7 cellular contexts compared by ENCODE assay signal in the genomic region with DNA sequence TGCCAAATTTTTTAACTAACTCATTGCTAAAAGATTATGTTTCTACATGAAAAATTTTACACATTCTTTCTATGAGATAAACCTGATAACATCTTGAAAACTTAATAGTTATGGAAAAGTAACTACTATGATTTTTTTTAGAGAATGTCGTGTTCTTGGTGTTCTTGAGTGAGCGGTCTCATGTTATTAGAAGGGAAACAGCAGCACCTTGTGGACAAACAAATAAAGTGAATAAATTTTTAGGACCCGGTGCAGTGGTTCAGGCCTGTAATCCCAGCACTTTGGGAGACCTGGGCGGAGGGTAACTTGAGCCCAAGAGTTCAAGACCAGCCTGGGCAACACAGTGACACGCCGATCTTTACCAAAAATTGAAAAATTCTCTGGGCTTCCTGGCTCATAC.
DNase-seq lines count a peak whose midpoint lies in the region; ATAC-seq and TF ChIP-seq lines count a peak whose summit lies in the region.
"Not testable (repeated sequence)": the region's sequence is repeated elsewhere in the genome, so short reads cannot be mapped to it uniquely, and the experiment has no call there.

No MANE protein-coding gene starts in this region.

- ATAC-seq in RWPE2 (ENCODE audit: low read depth); heart right ventricle: not testable (repeated sequence)

- not testable (repeated sequence) for H3K27ac Mint-ChIP-seq in H9; chondrocyte (ENCODE audit: unreplicated experiment)

- not testable (repeated sequence) for H3K79me1 ChIP-seq in H9 (ENCODE audit: insufficient read depth, low read depth, low read length, poor library complexity, severe bottlenecking)

- not testable (repeated sequence) for H3K4me1 ChIP-seq in H9 (ENCODE audit: insufficient read depth, low read length); Loucy (ENCODE audit: insufficient read depth, low read length, poor library complexity, severe bottlenecking); RWPE2 (ENCODE audit: insufficient read depth, poor library complexity, severe bottlenecking); heart right ventricle; smooth muscle cell (ENCODE audit: low read depth)

- peaks cover 15% of the 10 kb centered on the region in 2 experiments for H3K9me3 Mint-ChIP-seq in H9
- H3K9me3 Mint-ChIP-seq in chondrocyte (ENCODE audit: low read depth), result not testable (repeated sequence)

- not testable (repeated sequence) for H4K20me1 ChIP-seq in H9 (ENCODE audit: control insufficient read depth, insufficient read depth, insufficient read length); Loucy (ENCODE audit: insufficient read depth, low read length, poor library complexity, severe bottlenecking); smooth muscle cell (ENCODE audit: low read depth)

- intact Hi-C loops in heart right ventricle (cut with DNase I), result not testable (repeated sequence)

- not testable (repeated sequence) for H4K5ac ChIP-seq in H9 (ENCODE audit: insufficient read length, low read depth, low read length)

- not testable (repeated sequence) for H2BK5ac ChIP-seq in H9 (ENCODE audit: insufficient read length, low read length)

- not testable (repeated sequence) for H3K36me3 ChIP-seq in Loucy (ENCODE audit: insufficient read depth, low read length); RWPE2 (ENCODE audit: low read depth); heart right ventricle; smooth muscle cell (ENCODE audit: low read depth)

- not testable (repeated sequence) for H3K56ac ChIP-seq in H9 (ENCODE audit: insufficient read length, low read depth, low read length)

- H3K27me3 ChIP-seq in H9 (ENCODE audit: insufficient read depth, low read length); Loucy (ENCODE audit: insufficient read depth, low read length, poor library complexity, severe bottlenecking); RWPE2 (ENCODE audit: insufficient read depth, poor library complexity, severe bottlenecking); heart right ventricle; smooth muscle cell (ENCODE audit: low read depth): not testable (repeated sequence)

- not testable (repeated sequence) for H3K9me3 ChIP-seq in H9 (ENCODE audit: control insufficient read depth, low read depth, low read length); Loucy (ENCODE audit: insufficient read depth, low read depth, low read length); RWPE2 (ENCODE audit: severe bottlenecking); heart right ventricle; smooth muscle cell (replicated peaks; ENCODE audit: low read depth)

- not testable (repeated sequence) for H3K4me1 Mint-ChIP-seq in H9; chondrocyte (ENCODE audit: low read depth)

- not testable (repeated sequence) for H3K79me2 ChIP-seq in H9 (ENCODE audit: insufficient read depth, low read length); Loucy (ENCODE audit: insufficient read depth, low read length); smooth muscle cell (ENCODE audit: low read depth)

- H4K91ac ChIP-seq in H9 (ENCODE audit: insufficient read length, low read depth, low read length), result not testable (repeated sequence)

- not testable (repeated sequence) for H3K4me3 Mint-ChIP-seq in H9; chondrocyte (ENCODE audit: unreplicated experiment)

- H3K18ac ChIP-seq in H9 (ENCODE audit: insufficient read length, low read depth, low read length), result not testable (repeated sequence)

- not testable (repeated sequence) for H3K9me2 ChIP-seq in Loucy (replicated peaks; ENCODE audit: low read depth, low read length)

- not testable (repeated sequence) for H3K14ac ChIP-seq in H9 (ENCODE audit: insufficient read depth, low read length)

- H4K8ac ChIP-seq in H9 (replicated peaks; ENCODE audit: insufficient read length, low read depth, low read length), result not testable (repeated sequence)

- H3K27ac ChIP-seq in C4-2B; H9 (ENCODE audit: insufficient read length, low read depth, low read length); RWPE2 (ENCODE audit: poor library complexity, severe bottlenecking); heart right ventricle; smooth muscle cell (ENCODE audit: low read depth): not testable (repeated sequence)

- not testable (repeated sequence) for H3K4ac ChIP-seq in H9 (ENCODE audit: low read depth, low read length)

- not testable (repeated sequence) for H3K4me3 ChIP-seq in Loucy (ENCODE audit: low read length, poor library complexity, severe bottlenecking); RWPE2 (ENCODE audit: severe bottlenecking); heart right ventricle; smooth muscle cell

- H3K36me3 Mint-ChIP-seq in H9 (ENCODE audit: insufficient read depth in 1 of 3, low read depth in 3 of 3); chondrocyte (ENCODE audit: low read depth): not testable (repeated sequence)

- H2AK5ac ChIP-seq in H9 (ENCODE audit: insufficient read length, low read length), result not testable (repeated sequence)

- H2AFZ ChIP-seq in H9 (ENCODE audit: low read length); Loucy (ENCODE audit: low read length); smooth muscle cell (ENCODE audit: low read depth): not testable (repeated sequence)

- H3F3A ChIP-seq in Loucy (ENCODE audit: low read depth); smooth muscle cell (ENCODE audit: low read depth): not testable (repeated sequence)

- H2BK12ac ChIP-seq in H9 (ENCODE audit: insufficient read length, low read depth, low read length), result not testable (repeated sequence)

- no CpG with 5 or more reads among the region's 6 CpGs for WGBS in H9 (ENCODE audit: extremely low coverage, insufficient read length, low lambda C conversion rate)
- 36 to 55% methylated on average over 3 of the region's 6 CpGs for WGBS in heart right ventricle, 2 donors
- WGBS in smooth muscle cell (ENCODE audit: low lambda C conversion rate), result 51% methylated on average over 3 of the region's 6 CpGs

- H2BK20ac ChIP-seq in H9 (ENCODE audit: low read depth, low read length, poor library complexity, severe bottlenecking), result not testable (repeated sequence)

- H3K23me2 ChIP-seq in H9 (ENCODE audit: insufficient read length, low read depth, low read length, poor library complexity, severe bottlenecking), result not testable (repeated sequence)

- H3T11ph ChIP-seq in H9 (ENCODE audit: low read length), result not testable (repeated sequence)

- H3K23ac ChIP-seq in H9 (ENCODE audit: insufficient read length, low read depth, low read length), result not testable (repeated sequence)

- H3K9ac ChIP-seq in H9 (ENCODE audit: extremely low read depth, insufficient read length, low read length); Loucy (ENCODE audit: low read depth, low read length, poor library complexity, severe bottlenecking); smooth muscle cell (ENCODE audit: low read depth): not testable (repeated sequence)

- not testable (repeated sequence) for H2BK15ac ChIP-seq in H9 (ENCODE audit: low read depth, low read length)

- not testable (repeated sequence) for H3K4me2 ChIP-seq in H9 (ENCODE audit: insufficient read depth, insufficient read length, low read length); Loucy (ENCODE audit: low read depth, low read length, poor library complexity, severe bottlenecking); smooth muscle cell

- not testable (repeated sequence) for H2BK120ac ChIP-seq in H9 (ENCODE audit: low read depth, low read length, poor library complexity, severe bottlenecking)

- TF ChIP-seq CTCF in C4-2B (conservative IDR thresholded peaks at IDR 0.05) (peak; percentile 33), H9 (conservative IDR thresholded peaks at IDR 0.05) (peak; percentile 43; the same call in 1 of the 3 replicates), Loucy (conservative IDR thresholded peaks at IDR 0.05; ENCODE audit: low read length) (0 out of 2 replicates have a peak, but pooled peaks have one; percentile 9), RWPE2 (IDR thresholded peaks at IDR 0.05; ENCODE audit: poor library complexity, severe bottlenecking) (peak; percentile 11), chondrocyte (IDR thresholded peaks at IDR 0.05) (peak; percentile 53), heart right ventricle (IDR thresholded peaks at IDR 0.05) (peak in 5 of 9 donors; percentile 8 to 36 (median 27)), smooth muscle cell (IDR thresholded peaks at IDR 0.05; ENCODE audit: borderline replicate concordance, insufficient read depth, poor library complexity, severe bottlenecking) (peak; percentile 9)

- peaks cover 65% of the 10 kb centered on the region for H3K27me3 Mint-ChIP-seq in H9 (ENCODE audit: low read depth)
- H3K27me3 Mint-ChIP-seq in chondrocyte (ENCODE audit: low read depth), result not testable (repeated sequence)

- not testable (repeated sequence) for DNase-seq in H9; RWPE2 (ENCODE audit: low spot score); chondrocyte (ENCODE audit: low spot score); heart right ventricle; smooth muscle cell (lab: John Stamatoyannopoulos, UW; ENCODE audit: unreplicated experiment)
